Comparison of ENCODE assay signal across 8 cellular contexts in genomic region chr4:8441499-8442091, GRCh38. TPM values are rescaled to one million over a fixed set of nuclear protein-coding genes. Genes with fewer than 3 reads are reported as not detected.
DNase-seq lines count a peak whose midpoint lies in the region; ATAC-seq and TF ChIP-seq lines count a peak whose summit lies in the region.

No MANE protein-coding gene starts in this region.

- H3K27ac ChIP-seq in adrenal gland (no peak overlapping the region), liver (ENCODE audit: low read depth in 1 of 2, low read length in 2 of 2) (no peak overlapping the region), tibial artery (peak overlapping the region in 1 of 2 donors; percentile 83)

- H3K4me1 Mint-ChIP-seq in activated T-cell treated with anti-CD3 and anti-CD28 coated beads, Interleukin-2, amount 50 U/mL, for 72 hours (ENCODE audit: low read depth): peaks cover 79% of the 10 kb centered on the region

- H3K4me3 Mint-ChIP-seq in activated T-cell treated with anti-CD3 and anti-CD28 coated beads, Interleukin-2, amount 50 U/mL, for 72 hours: peak overlapping the region; percentile 86 to 93

- H3K27ac Mint-ChIP-seq in activated T-cell treated with anti-CD3 and anti-CD28 coated beads, Interleukin-2, amount 50 U/mL, for 72 hours: peak overlapping the region; percentile 32

- H3K4me1 ChIP-seq in adrenal gland (replicated peaks in 1 of 2) (peaks cover 17 to 42% of the 10 kb centered on the region in 2 donors), liver (ENCODE audit: control insufficient read depth in 4 of 4, insufficient read depth in 4 of 4, low read length in 3 of 4) (peaks cover 12 to 44% (median 35%) of the 10 kb centered on the region in 4 donors), tibial artery (peaks cover 0 to 43% (median 37%) of the 10 kb centered on the region in 4 donors)

- DNase-seq in activated T-cell treated with anti-CD3 and anti-CD28 coated beads, Interleukin-2, amount 50 U/mL, for 72 hours: no peak
- DNase-seq in activated T-cell treated with anti-CD3 and anti-CD28 coated beads, Interleukin-2, amount 50 U/mL, for 1 hour: no peak
- DNase-seq in adrenal gland (no peak), tibial artery (no peak), anterior cingulate cortex (lab: John Stamatoyannopoulos, UW) (no peak), DMS153 (lab: John Stamatoyannopoulos, UW) (no peak)

- H3K36me3 Mint-ChIP-seq in activated T-cell treated with anti-CD3 and anti-CD28 coated beads, Interleukin-2, amount 50 U/mL, for 72 hours (ENCODE audit: insufficient read depth in 2 of 2): peaks cover 5 to 8% of the 10 kb centered on the region in 2 donors

- TF ChIP-seq CTCF in adrenal gland (IDR thresholded peaks at IDR 0.05) (no peak), liver (IDR thresholded peaks at IDR 0.05; ENCODE audit: low read depth, low read length, missing input control) (no peak), tibial artery (IDR thresholded peaks at IDR 0.05) (no peak)

- H3K4me3 ChIP-seq in adrenal gland (peak overlapping the region; percentile 46 to 91 (median 79)), liver (ENCODE audit: low read depth in 1 of 3, low read length in 3 of 3) (peak overlapping the region; percentile 65 to 92 (median 68)), tibial artery (peak overlapping the region; percentile 94 to 97)

- H3K9me3 Mint-ChIP-seq in activated T-cell treated with anti-CD3 and anti-CD28 coated beads, Interleukin-2, amount 50 U/mL, for 72 hours: no peaks in the 10 kb centered on the region

- H3K27me3 ChIP-seq in adrenal gland (no peaks in the 10 kb centered on the region), liver (ENCODE audit: control insufficient read depth in 4 of 4, insufficient read depth in 4 of 4, low read length in 3 of 4) (no peaks in the 10 kb centered on the region), tibial artery (no peaks in the 10 kb centered on the region)

- intact Hi-C loops in adrenal gland (cut with DNase I) (no loop called here), tibial artery (cut with DNase I; ENCODE audit: low total_unique reads) (no loop called here)

- H3K36me3 ChIP-seq in adrenal gland (replicated peaks in 1 of 2) (no peaks in the 10 kb centered on the region), liver (ENCODE audit: control insufficient read depth in 4 of 4, insufficient read depth in 3 of 4, low read depth in 1 of 4, low read length in 3 of 4) (peaks cover 0 to 7% (median 0%) of the 10 kb centered on the region in 4 donors), tibial artery (peaks cover 0 to 8% (median 2%) of the 10 kb centered on the region in 3 donors)

- TF ChIP-seq RAD21 in liver (IDR thresholded peaks at IDR 0.05): no peak

- H3K9me3 ChIP-seq in adrenal gland (replicated peaks in 1 of 3) (peaks cover 0 to 7% (median 0%) of the 10 kb centered on the region in 3 donors), liver (ENCODE audit: control insufficient read depth in 4 of 4, low read length in 3 of 4) (no peaks in the 10 kb centered on the region), tibial artery (no peaks in the 10 kb centered on the region)

- no peaks in the 10 kb centered on the region for H3K27me3 Mint-ChIP-seq in activated T-cell treated with anti-CD3 and anti-CD28 coated beads, Interleukin-2, amount 50 U/mL, for 72 hours (ENCODE audit: low read depth)

- 46 to 55% (median 55%) methylated on average over 17 of the region's 17 CpGs for WGBS in adrenal gland, 4 donors
- 54% methylated on average over 17 of the region's 17 CpGs for WGBS in liver

- no peak for ATAC-seq in activated T-cell treated with anti-CD3 and anti-CD28 coated beads, Interleukin-2, amount 50 U/mL, for 72 hours (replicated peaks in 1 of 2)
- no peak for ATAC-seq in HG03460 (IDR thresholded peaks at IDR 0.05; ENCODE audit: unreplicated experiment)

- no peak for TF ChIP-seq POLR2A in adrenal gland (IDR thresholded peaks at IDR 0.05)

- peak overlapping the region; percentile 52 to 73 for H3K9ac ChIP-seq in liver (ENCODE audit: low read depth in 1 of 2, low read length in 2 of 2)

TF ChIP-seq in liver, 16 proteins besides CTCF, POLR2A, EP300 and RAD21:
- no peak for TF ChIP-seq REST (IDR thresholded peaks at IDR 0.05)
- no peak for TF ChIP-seq HNF4A (conservative IDR thresholded peaks at IDR 0.05)
- no peak for TF ChIP-seq NR2F2 (IDR thresholded peaks at IDR 0.05)
- no peak for TF ChIP-seq GABPA (IDR thresholded peaks at IDR 0.05 in 1 of 2, conservative IDR thresholded peaks at IDR 0.05 in 1 of 2)
- no peak for TF ChIP-seq SP1 (IDR thresholded peaks at IDR 0.05)
- no peak for TF ChIP-seq YY1 (IDR thresholded peaks at IDR 0.05)
- no peak for TF ChIP-seq HNF4G (IDR thresholded peaks at IDR 0.05)
- no peak for TF ChIP-seq FOXA2 (IDR thresholded peaks at IDR 0.05)
- no peak for TF ChIP-seq ZBTB33 (IDR thresholded peaks at IDR 0.05)
- no peak for TF ChIP-seq MAX (IDR thresholded peaks at IDR 0.05)
- TF ChIP-seq TAF1 (conservative IDR thresholded peaks at IDR 0.05): no peak
- no peak for TF ChIP-seq RXRA (IDR thresholded peaks at IDR 0.05)
- TF ChIP-seq FOXA1 (IDR thresholded peaks at IDR 0.05): no peak
- TF ChIP-seq EGR1 (IDR thresholded peaks at IDR 0.05; ENCODE audit: low read depth in 2 of 2): no peak
TF ChIP-seq in liver: peak in this region for 0.

RNA-seq across cellular contexts. Expression of gene TRMT44, which starts 1.0 kb away (rescaled TPM):
- total RNA-seq in activated T-cell treated with anti-CD3 and anti-CD28 coated beads, Interleukin-2, amount 50 U/mL, for 72 hours: 10 to 100 TPM; 26.7 TPM
- total RNA-seq in adrenal gland: 10 to 100 TPM; 10.5 to 26.2 (median 14.9) TPM
- 10 to 100 TPM in 1 of 3 donors, 1 to 10 TPM in 2; 6.0 to 12.9 (median 9.9) TPM for polyA plus RNA-seq in adrenal gland
- total RNA-seq in liver: 10 to 100 TPM in 1 of 2 donors, 1 to 10 TPM in 1; 7.1 to 16.0 TPM
- polyA plus RNA-seq in liver: 1 to 10 TPM; 3.0 to 4.2 TPM

RNA-seq across cellular contexts. Expression of gene ACOX3, which starts 1.1 kb away (rescaled TPM):
- total RNA-seq in activated T-cell treated with anti-CD3 and anti-CD28 coated beads, Interleukin-2, amount 50 U/mL, for 72 hours: 10 to 100 TPM; 22.2 to 31.2 TPM
- total RNA-seq in adrenal gland: 10 to 100 TPM; 24.3 to 44.2 (median 26.3) TPM
- 10 to 100 TPM; 10.4 to 29.4 (median 27.3) TPM for polyA plus RNA-seq in adrenal gland
- total RNA-seq in liver: 10 to 100 TPM; 14.1 to 24.6 TPM
- polyA plus RNA-seq in liver: 10 to 100 TPM; 11.4 to 13.0 TPM
